9 cellular contexts compared by ENCODE assay signal in genomic region chr6:6843057-6843627, GRCh38.
DNase-seq lines count a peak whose midpoint lies in the region.
"Had no signal": no experiment of that assay in that cellular context is flagged by ENCODE, and none has a peak within 500 bp of the region (broad histone marks: within the 10 kb centered on the region; RNA-seq: fewer than 3 reads in every experiment).

No MANE protein-coding gene starts in this region.

- DNase-seq in HPDE6-E6E7 (ENCODE audit: extremely low spot score) (peak; percentile 49), astrocyte of the hippocampus (ENCODE audit: low read depth, low spot score) (peak; percentile 59), iris pigment epithelial cell (ENCODE audit: low read depth) (peak; percentile 59), NCI-H2081 (lab: John Stamatoyannopoulos, UW) (no peak), NOMO-1 treated with DMSO at 0.1 percent for 48 hours (lab: John Stamatoyannopoulos, UW; ENCODE audit: unreplicated experiment) (no peak), NCI-H1417 treated with DMSO at 0.1 percent for 48 hours (lab: John Stamatoyannopoulos, UW) (no peak)
- no peak for DNase-seq in central memory CD4-positive, alpha-beta T cell
- DNase-seq: COR-L47, heart right ventricle had no signal

Comparison
In these comparisons a context has a peak if more than half of its experiments do, and no peak if none do; other contexts are left out.
1. DNase-seq: peak in HPDE6-E6E7 (single experiment), astrocyte of the hippocampus (single experiment) and iris pigment epithelial cell (single experiment); none in NCI-H2081 (0 of 2), NOMO-1 treated with DMSO at 0.1 percent for 48 hours (single experiment), central memory CD4-positive, alpha-beta T cell (single experiment) and NCI-H1417 treated with DMSO at 0.1 percent for 48 hours (single experiment).